Comparison of ENCODE assay signal across 1 cellular context in the genomic region with DNA sequence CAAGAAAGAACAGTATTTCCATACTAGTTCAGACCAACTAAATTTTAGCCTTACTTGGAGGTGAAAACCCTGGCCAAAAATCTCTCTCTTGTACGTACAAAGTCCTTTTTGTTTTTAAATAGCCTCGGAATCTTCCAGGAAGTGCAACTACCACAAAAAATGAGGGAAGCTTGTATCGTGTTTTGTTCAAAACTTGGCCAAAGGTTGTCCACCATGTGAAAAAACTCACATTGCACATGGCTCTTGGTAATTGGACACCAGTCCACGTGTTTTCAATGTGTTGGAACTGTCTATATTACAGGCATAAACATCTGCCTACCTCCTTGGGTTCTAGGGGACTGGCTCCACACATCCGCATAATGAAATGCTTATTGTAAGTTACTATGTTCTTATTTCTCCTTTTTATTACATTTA.
TF ChIP-seq lines count a peak whose summit lies in the region.

No MANE protein-coding gene starts in this region.

TF ChIP-seq in HepG2, 621 proteins besides CTCF, POLR2A, EP300 and RAD21 (continued from another document and continues in another):
- TF ChIP-seq, protein P1, sequence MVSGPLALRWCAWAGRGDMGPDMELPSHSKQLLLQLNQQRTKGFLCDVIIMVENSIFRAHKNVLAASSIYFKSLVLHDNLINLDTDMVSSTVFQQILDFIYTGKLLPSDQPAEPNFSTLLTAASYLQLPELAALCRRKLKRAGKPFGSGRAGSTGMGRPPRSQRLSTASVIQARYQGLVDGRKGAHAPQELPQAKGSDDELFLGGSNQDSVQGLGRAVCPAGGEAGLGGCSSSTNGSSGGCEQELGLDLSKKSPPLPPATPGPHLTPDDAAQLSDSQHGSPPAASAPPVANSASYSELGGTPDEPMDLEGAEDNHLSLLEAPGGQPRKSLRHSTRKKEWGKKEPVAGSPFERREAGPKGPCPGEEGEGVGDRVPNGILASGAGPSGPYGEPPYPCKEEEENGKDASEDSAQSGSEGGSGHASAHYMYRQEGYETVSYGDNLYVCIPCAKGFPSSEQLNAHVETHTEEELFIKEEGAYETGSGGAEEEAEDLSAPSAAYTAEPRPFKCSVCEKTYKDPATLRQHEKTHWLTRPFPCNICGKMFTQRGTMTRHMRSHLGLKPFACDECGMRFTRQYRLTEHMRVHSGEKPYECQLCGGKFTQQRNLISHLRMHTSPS (CRISPR knock-in tag; IDR thresholded peaks at IDR 0.05; ENCODE audit: low read depth), result no peak
- TF ChIP-seq ZNF839 (CRISPR knock-in tag; IDR thresholded peaks at IDR 0.05; ENCODE audit: borderline replicate concordance) (no peak), KLF16 (CRISPR knock-in tag; IDR thresholded peaks at IDR 0.05) (no peak), SOX13 (IDR thresholded peaks at IDR 0.05) (no peak), SOX13 (CRISPR knock-in tag; conservative IDR thresholded peaks at IDR 0.05 in 1 of 2, IDR thresholded peaks at IDR 0.05 in 1 of 2) (peak in 1 of 2 experiments; percentile 46; a peak in 2 of 4 replicates), ZNF674 (CRISPR knock-in tag; IDR thresholded peaks at IDR 0.05; ENCODE audit: low read depth) (no peak), KDM5B (CRISPR knock-in tag; IDR thresholded peaks at IDR 0.05; ENCODE audit: borderline replicate concordance) (no peak), MIER2 (CRISPR knock-in tag; IDR thresholded peaks at IDR 0.05) (no peak), ESRRA (CRISPR knock-in tag; IDR thresholded peaks at IDR 0.05; ENCODE audit: low read depth) (no peak), ZNF678 (CRISPR knock-in tag; IDR thresholded peaks at IDR 0.05) (no peak), ZNF343 (CRISPR knock-in tag; IDR thresholded peaks at IDR 0.05) (no peak), ZNF264 (CRISPR knock-in tag; IDR thresholded peaks at IDR 0.05) (no peak), ZNF451 (CRISPR knock-in tag; IDR thresholded peaks at IDR 0.05) (no peak), SNAPC2 (CRISPR knock-in tag; IDR thresholded peaks at IDR 0.05) (no peak), XRCC5 (optimal IDR thresholded peaks at IDR 0.05; ENCODE audit: low read length) (no peak), ERF (CRISPR knock-in tag; IDR thresholded peaks at IDR 0.05) (peak; percentile 92), ZNF224 (CRISPR knock-in tag; IDR thresholded peaks at IDR 0.05) (no peak), TBX2 (CRISPR knock-in tag; IDR thresholded peaks at IDR 0.05; ENCODE audit: borderline replicate concordance) (no peak; the same call in 1 of the 2 replicates), NBN (conservative IDR thresholded peaks at IDR 0.05) (no peak), ATF7 (IDR thresholded peaks at IDR 0.05) (no peak), ATF7 (CRISPR knock-in tag; IDR thresholded peaks at IDR 0.05) (no peak), ZNF709 (CRISPR knock-in tag; IDR thresholded peaks at IDR 0.05) (no peak), NCOA5 (CRISPR knock-in tag; IDR thresholded peaks at IDR 0.05) (no peak)
- TF ChIP-seq, protein P2, sequence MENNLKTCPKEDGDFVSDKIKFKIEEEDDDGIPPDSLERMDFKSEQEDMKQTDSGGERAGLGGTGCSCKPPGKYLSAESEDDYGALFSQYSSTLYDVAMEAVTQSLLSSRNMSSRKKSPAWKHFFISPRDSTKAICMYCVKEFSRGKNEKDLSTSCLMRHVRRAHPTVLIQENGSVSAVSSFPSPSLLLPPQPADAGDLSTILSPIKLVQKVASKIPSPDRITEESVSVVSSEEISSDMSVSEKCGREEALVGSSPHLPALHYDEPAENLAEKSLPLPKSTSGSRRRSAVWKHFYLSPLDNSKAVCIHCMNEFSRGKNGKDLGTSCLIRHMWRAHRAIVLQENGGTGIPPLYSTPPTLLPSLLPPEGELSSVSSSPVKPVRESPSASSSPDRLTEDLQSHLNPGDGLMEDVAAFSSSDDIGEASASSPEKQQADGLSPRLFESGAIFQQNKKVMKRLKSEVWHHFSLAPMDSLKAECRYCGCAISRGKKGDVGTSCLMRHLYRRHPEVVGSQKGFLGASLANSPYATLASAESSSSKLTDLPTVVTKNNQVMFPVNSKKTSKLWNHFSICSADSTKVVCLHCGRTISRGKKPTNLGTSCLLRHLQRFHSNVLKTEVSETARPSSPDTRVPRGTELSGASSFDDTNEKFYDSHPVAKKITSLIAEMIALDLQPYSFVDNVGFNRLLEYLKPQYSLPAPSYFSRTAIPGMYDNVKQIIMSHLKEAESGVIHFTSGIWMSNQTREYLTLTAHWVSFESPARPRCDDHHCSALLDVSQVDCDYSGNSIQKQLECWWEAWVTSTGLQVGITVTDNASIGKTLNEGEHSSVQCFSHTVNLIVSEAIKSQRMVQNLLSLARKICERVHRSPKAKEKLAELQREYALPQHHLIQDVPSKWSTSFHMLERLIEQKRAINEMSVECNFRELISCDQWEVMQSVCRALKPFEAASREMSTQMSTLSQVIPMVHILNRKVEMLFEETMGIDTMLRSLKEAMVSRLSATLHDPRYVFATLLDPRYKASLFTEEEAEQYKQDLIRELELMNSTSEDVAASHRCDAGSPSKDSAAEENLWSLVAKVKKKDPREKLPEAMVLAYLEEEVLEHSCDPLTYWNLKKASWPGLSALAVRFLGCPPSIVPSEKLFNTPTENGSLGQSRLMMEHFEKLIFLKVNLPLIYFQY (CRISPR knock-in tag; IDR thresholded peaks at IDR 0.05; ENCODE audit: borderline replicate concordance), result no peak
- TF ChIP-seq, protein P3, sequence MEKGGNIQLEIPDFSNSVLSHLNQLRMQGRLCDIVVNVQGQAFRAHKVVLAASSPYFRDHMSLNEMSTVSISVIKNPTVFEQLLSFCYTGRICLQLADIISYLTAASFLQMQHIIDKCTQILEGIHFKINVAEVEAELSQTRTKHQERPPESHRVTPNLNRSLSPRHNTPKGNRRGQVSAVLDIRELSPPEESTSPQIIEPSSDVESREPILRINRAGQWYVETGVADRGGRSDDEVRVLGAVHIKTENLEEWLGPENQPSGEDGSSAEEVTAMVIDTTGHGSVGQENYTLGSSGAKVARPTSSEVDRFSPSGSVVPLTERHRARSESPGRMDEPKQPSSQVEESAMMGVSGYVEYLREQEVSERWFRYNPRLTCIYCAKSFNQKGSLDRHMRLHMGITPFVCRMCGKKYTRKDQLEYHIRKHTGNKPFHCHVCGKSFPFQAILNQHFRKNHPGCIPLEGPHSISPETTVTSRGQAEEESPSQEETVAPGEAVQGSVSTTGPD (CRISPR knock-in tag; IDR thresholded peaks at IDR 0.05), result no peak
- TF ChIP-seq, protein P4, sequence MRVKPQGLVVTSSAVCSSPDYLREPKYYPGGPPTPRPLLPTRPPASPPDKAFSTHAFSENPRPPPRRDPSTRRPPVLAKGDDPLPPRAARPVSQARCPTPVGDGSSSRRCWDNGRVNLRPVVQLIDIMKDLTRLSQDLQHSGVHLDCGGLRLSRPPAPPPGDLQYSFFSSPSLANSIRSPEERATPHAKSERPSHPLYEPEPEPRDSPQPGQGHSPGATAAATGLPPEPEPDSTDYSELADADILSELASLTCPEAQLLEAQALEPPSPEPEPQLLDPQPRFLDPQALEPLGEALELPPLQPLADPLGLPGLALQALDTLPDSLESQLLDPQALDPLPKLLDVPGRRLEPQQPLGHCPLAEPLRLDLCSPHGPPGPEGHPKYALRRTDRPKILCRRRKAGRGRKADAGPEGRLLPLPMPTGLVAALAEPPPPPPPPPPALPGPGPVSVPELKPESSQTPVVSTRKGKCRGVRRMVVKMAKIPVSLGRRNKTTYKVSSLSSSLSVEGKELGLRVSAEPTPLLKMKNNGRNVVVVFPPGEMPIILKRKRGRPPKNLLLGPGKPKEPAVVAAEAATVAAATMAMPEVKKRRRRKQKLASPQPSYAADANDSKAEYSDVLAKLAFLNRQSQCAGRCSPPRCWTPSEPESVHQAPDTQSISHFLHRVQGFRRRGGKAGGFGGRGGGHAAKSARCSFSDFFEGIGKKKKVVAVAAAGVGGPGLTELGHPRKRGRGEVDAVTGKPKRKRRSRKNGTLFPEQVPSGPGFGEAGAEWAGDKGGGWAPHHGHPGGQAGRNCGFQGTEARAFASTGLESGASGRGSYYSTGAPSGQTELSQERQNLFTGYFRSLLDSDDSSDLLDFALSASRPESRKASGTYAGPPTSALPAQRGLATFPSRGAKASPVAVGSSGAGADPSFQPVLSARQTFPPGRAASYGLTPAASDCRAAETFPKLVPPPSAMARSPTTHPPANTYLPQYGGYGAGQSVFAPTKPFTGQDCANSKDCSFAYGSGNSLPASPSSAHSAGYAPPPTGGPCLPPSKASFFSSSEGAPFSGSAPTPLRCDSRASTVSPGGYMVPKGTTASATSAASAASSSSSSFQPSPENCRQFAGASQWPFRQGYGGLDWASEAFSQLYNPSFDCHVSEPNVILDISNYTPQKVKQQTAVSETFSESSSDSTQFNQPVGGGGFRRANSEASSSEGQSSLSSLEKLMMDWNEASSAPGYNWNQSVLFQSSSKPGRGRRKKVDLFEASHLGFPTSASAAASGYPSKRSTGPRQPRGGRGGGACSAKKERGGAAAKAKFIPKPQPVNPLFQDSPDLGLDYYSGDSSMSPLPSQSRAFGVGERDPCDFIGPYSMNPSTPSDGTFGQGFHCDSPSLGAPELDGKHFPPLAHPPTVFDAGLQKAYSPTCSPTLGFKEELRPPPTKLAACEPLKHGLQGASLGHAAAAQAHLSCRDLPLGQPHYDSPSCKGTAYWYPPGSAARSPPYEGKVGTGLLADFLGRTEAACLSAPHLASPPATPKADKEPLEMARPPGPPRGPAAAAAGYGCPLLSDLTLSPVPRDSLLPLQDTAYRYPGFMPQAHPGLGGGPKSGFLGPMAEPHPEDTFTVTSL (CRISPR knock-in tag; IDR thresholded peaks at IDR 0.05; ENCODE audit: borderline replicate concordance), result no peak
- TF ChIP-seq, protein P5, sequence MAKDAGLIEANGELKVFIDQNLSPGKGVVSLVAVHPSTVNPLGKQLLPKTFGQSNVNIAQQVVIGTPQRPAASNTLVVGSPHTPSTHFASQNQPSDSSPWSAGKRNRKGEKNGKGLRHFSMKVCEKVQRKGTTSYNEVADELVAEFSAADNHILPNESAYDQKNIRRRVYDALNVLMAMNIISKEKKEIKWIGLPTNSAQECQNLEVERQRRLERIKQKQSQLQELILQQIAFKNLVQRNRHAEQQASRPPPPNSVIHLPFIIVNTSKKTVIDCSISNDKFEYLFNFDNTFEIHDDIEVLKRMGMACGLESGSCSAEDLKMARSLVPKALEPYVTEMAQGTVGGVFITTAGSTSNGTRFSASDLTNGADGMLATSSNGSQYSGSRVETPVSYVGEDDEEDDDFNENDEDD (CRISPR knock-in tag; IDR thresholded peaks at IDR 0.05; ENCODE audit: borderline replicate concordance), result peak; percentile 88; the same call in 1 of the 2 replicates
- TF ChIP-seq, protein P6, sequence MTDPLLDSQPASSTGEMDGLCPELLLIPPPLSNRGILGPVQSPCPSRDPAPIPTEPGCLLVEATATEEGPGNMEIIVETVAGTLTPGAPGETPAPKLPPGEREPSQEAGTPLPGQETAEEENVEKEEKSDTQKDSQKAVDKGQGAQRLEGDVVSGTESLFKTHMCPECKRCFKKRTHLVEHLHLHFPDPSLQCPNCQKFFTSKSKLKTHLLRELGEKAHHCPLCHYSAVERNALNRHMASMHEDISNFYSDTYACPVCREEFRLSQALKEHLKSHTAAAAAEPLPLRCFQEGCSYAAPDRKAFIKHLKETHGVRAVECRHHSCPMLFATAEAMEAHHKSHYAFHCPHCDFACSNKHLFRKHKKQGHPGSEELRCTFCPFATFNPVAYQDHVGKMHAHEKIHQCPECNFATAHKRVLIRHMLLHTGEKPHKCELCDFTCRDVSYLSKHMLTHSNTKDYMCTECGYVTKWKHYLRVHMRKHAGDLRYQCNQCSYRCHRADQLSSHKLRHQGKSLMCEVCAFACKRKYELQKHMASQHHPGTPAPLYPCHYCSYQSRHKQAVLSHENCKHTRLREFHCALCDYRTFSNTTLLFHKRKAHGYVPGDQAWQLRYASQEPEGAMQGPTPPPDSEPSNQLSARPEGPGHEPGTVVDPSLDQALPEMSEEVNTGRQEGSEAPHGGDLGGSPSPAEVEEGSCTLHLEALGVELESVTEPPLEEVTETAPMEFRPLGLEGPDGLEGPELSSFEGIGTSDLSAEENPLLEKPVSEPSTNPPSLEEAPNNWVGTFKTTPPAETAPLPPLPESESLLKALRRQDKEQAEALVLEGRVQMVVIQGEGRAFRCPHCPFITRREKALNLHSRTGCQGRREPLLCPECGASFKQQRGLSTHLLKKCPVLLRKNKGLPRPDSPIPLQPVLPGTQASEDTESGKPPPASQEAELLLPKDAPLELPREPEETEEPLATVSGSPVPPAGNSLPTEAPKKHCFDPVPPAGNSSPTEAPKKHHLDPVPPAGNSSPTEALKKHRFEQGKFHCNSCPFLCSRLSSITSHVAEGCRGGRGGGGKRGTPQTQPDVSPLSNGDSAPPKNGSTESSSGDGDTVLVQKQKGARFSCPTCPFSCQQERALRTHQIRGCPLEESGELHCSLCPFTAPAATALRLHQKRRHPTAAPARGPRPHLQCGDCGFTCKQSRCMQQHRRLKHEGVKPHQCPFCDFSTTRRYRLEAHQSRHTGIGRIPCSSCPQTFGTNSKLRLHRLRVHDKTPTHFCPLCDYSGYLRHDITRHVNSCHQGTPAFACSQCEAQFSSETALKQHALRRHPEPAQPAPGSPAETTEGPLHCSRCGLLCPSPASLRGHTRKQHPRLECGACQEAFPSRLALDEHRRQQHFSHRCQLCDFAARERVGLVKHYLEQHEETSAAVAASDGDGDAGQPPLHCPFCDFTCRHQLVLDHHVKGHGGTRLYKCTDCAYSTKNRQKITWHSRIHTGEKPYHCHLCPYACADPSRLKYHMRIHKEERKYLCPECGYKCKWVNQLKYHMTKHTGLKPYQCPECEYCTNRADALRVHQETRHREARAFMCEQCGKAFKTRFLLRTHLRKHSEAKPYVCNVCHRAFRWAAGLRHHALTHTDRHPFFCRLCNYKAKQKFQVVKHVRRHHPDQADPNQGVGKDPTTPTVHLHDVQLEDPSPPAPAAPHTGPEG (CRISPR knock-in tag; IDR thresholded peaks at IDR 0.05), result no peak
- TF ChIP-seq, protein P7, sequence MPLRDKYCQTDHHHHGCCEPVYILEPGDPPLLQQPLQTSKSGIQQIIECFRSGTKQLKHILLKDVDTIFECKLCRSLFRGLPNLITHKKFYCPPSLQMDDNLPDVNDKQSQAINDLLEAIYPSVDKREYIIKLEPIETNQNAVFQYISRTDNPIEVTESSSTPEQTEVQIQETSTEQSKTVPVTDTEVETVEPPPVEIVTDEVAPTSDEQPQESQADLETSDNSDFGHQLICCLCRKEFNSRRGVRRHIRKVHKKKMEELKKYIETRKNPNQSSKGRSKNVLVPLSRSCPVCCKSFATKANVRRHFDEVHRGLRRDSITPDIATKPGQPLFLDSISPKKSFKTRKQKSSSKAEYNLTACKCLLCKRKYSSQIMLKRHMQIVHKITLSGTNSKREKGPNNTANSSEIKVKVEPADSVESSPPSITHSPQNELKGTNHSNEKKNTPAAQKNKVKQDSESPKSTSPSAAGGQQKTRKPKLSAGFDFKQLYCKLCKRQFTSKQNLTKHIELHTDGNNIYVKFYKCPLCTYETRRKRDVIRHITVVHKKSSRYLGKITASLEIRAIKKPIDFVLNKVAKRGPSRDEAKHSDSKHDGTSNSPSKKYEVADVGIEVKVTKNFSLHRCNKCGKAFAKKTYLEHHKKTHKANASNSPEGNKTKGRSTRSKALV (CRISPR knock-in tag; IDR thresholded peaks at IDR 0.05), result peak; percentile 85
